ENCODE assay signal across 9 cellular contexts in the genomic region with DNA sequence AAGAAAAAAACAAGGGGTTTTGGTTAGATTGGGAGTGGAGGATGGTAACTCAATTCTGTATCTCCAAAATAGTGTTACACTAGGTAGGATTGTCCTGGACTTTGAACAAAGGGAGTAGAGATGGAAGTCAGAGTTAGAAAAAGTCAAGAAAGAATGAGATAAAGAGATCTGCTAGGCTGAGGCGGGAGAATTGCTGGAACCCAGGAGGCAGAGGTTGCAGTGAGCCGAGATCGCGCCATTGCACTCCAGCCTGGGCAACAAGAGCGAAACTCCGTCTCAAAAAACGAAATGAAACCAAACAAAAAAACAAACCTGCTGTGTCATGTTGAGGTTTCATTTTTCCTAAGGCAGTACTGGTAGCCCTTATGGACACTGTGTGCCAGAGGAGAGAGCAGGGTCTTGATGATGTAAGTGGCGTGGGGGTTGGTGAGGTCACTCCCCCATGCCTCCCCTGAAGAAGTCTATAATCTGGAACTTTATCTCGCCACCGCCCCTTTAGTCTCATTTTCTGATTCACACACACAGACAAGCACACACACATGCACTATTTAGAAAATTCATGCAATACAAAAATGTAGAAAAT. TPM values are rescaled to one million over a fixed set of nuclear protein-coding genes. Genes with fewer than 3 reads are reported as not detected.
A peak's percentile ranks its signal among the peaks of the same experiment; 100 is the strongest.
DNase-seq lines count a peak whose midpoint lies in the region; ATAC-seq and TF ChIP-seq lines count a peak whose summit lies in the region.
"Had no signal": no experiment of that assay in that cellular context is flagged by ENCODE, and none has a peak within 500 bp of the region (broad histone marks: within the 10 kb centered on the region; RNA-seq: fewer than 3 reads in every experiment).

No MANE protein-coding gene starts in this region.

- no peaks in the 10 kb centered on the region for H3F3A ChIP-seq in smooth muscle cell (ENCODE audit: low read depth)

- POLR2A ChIA-PET in activated CD8-positive, alpha-beta T cell treated with anti-CD3 and anti-CD28 coated beads, Interleukin-2, amount 10 ng/mL, durations not matched to agents 7 days and 5 days (lab: Charles Lee), result no interaction called here

- WGBS in smooth muscle cell (ENCODE audit: low lambda C conversion rate), result 92% methylated on average over 10 of the region's 10 CpGs

- H3K79me2 ChIP-seq in smooth muscle cell (ENCODE audit: low read depth), result no peaks in the 10 kb centered on the region

- H3K9me3 Mint-ChIP-seq in activated CD8-positive, alpha-beta T cell treated with anti-CD3 and anti-CD28 coated beads, Interleukin-2, amount 10 ng/mL, durations not matched to agents 7 days and 5 days (ENCODE audit: insufficient read depth), result no peaks in the 10 kb centered on the region

- peaks cover 9% of the 10 kb centered on the region for H3K27me3 Mint-ChIP-seq in activated CD8-positive, alpha-beta T cell treated with anti-CD3 and anti-CD28 coated beads, Interleukin-2, amount 10 ng/mL, durations not matched to agents 7 days and 5 days (ENCODE audit: low read depth)

- TF ChIP-seq CTCF in neutrophil (IDR thresholded peaks at IDR 0.05) (no peak), smooth muscle cell (IDR thresholded peaks at IDR 0.05; ENCODE audit: borderline replicate concordance, insufficient read depth, poor library complexity, severe bottlenecking) (no peak)

- H3K4me3 ChIP-seq in neutrophil (ENCODE audit: low read depth in 1 of 2, low read length in 1 of 2), result peak overlapping the region; percentile 17 to 58
- no peak overlapping the region for H3K4me3 ChIP-seq in smooth muscle cell

- H3K9me3 ChIP-seq in neutrophil, result no peaks in the 10 kb centered on the region
- H3K9me3 ChIP-seq in smooth muscle cell (replicated peaks; ENCODE audit: low read depth), result no peaks in the 10 kb centered on the region

- CTCF ChIA-PET in activated CD8-positive, alpha-beta T cell treated with anti-CD3 and anti-CD28 coated beads, Interleukin-2, amount 10 ng/mL, durations not matched to agents 7 days and 5 days (lab: Charles Lee), result no interaction called here

- peaks cover 3% of the 10 kb centered on the region for H3K27me3 ChIP-seq in neutrophil
- peaks cover 6% of the 10 kb centered on the region for H3K27me3 ChIP-seq in smooth muscle cell (ENCODE audit: low read depth)

- H3K27ac ChIP-seq in neutrophil, result peak overlapping the region; percentile 85
- H3K27ac ChIP-seq in smooth muscle cell (ENCODE audit: low read depth), result no peak overlapping the region

- H3K4me2 ChIP-seq in smooth muscle cell, result no peak overlapping the region

- no peaks in the 10 kb centered on the region for H4K20me1 ChIP-seq in smooth muscle cell (ENCODE audit: low read depth)

- peak overlapping the region; percentile 5 for H3K27ac Mint-ChIP-seq in activated CD8-positive, alpha-beta T cell treated with anti-CD3 and anti-CD28 coated beads, Interleukin-2, amount 10 ng/mL, durations not matched to agents 7 days and 5 days

- peak overlapping the region; percentile 27 for H3K4me3 Mint-ChIP-seq in activated CD8-positive, alpha-beta T cell treated with anti-CD3 and anti-CD28 coated beads, Interleukin-2, amount 10 ng/mL, durations not matched to agents 7 days and 5 days

- ATAC-seq in GM18867 (IDR thresholded peaks at IDR 0.05; ENCODE audit: unreplicated experiment) (peak; percentile 64), HG03520 (IDR thresholded peaks at IDR 0.05; ENCODE audit: unreplicated experiment) (peak; percentile 67), GM18517 (IDR thresholded peaks at IDR 0.05; ENCODE audit: unreplicated experiment) (no peak), HG03135 (IDR thresholded peaks at IDR 0.05; ENCODE audit: unreplicated experiment) (no peak)
- ATAC-seq in activated CD8-positive, alpha-beta T cell treated with anti-CD3 and anti-CD28 coated beads, Interleukin-2, amount 10 ng/mL, durations not matched to agents 7 days and 5 days, result peak; percentile 47

- H3K36me3 ChIP-seq in neutrophil, result no peaks in the 10 kb centered on the region
- H3K36me3 ChIP-seq in smooth muscle cell (ENCODE audit: low read depth), result no peaks in the 10 kb centered on the region

- no peak overlapping the region for H2AFZ ChIP-seq in smooth muscle cell (ENCODE audit: low read depth)

- H3K9ac ChIP-seq in smooth muscle cell (ENCODE audit: low read depth), result no peak overlapping the region

- no peaks in the 10 kb centered on the region for H3K36me3 Mint-ChIP-seq in activated CD8-positive, alpha-beta T cell treated with anti-CD3 and anti-CD28 coated beads, Interleukin-2, amount 10 ng/mL, durations not matched to agents 7 days and 5 days (ENCODE audit: low read depth)

- DNase-seq in activated CD8-positive, alpha-beta T cell treated with anti-CD3 and anti-CD28 coated beads, Interleukin-2, amount 10 ng/mL, durations not matched to agents 7 days and 5 days, result no peak
- DNase-seq in smooth muscle cell (lab: John Stamatoyannopoulos, UW; ENCODE audit: unreplicated experiment) (no peak), NCI-H69 (lab: John Stamatoyannopoulos, UW) (no peak)
- DNase-seq: cerebellar nuclear complex had no signal

- H3K4me1 Mint-ChIP-seq in activated CD8-positive, alpha-beta T cell treated with anti-CD3 and anti-CD28 coated beads, Interleukin-2, amount 10 ng/mL, durations not matched to agents 7 days and 5 days (ENCODE audit: low read depth), result peaks cover 9% of the 10 kb centered on the region

- peaks cover 0 to 19% of the 10 kb centered on the region in 2 experiments for H3K4me1 ChIP-seq in neutrophil (ENCODE audit: control insufficient read depth in 1 of 2, insufficient read depth in 1 of 2, low read depth in 1 of 2, low read length in 1 of 2)
- H3K4me1 ChIP-seq in smooth muscle cell (ENCODE audit: low read depth), result no peaks in the 10 kb centered on the region

RNA-seq across cellular contexts. Expression of gene DRC1, which starts 10.5 kb away (rescaled TPM):
- not detected for total RNA-seq in activated CD8-positive, alpha-beta T cell treated with anti-CD3 and anti-CD28 coated beads, Interleukin-2, amount 10 ng/mL, durations not matched to agents 7 days and 5 days
- 0.09 TPM in 1 of 2 replicates, not detected in the other for total RNA-seq in smooth muscle cell
- polyA plus RNA-seq in smooth muscle cell, result 0.14 TPM in 1 of 2 replicates, not detected in the other

Comparison
In these comparisons a context has a peak if more than half of its experiments do, and no peak if none do; other contexts are left out.
1. ATAC-seq: peak in GM18867 (single experiment), HG03520 (single experiment) and activated CD8-positive, alpha-beta T cell treated with anti-CD3 and anti-CD28 coated beads, Interleukin-2, amount 10 ng/mL, durations not matched to agents 7 days and 5 days (single experiment); none in GM18517 (single experiment) and HG03135 (single experiment).